8 cellular contexts compared by ENCODE assay signal in the genomic region with DNA sequence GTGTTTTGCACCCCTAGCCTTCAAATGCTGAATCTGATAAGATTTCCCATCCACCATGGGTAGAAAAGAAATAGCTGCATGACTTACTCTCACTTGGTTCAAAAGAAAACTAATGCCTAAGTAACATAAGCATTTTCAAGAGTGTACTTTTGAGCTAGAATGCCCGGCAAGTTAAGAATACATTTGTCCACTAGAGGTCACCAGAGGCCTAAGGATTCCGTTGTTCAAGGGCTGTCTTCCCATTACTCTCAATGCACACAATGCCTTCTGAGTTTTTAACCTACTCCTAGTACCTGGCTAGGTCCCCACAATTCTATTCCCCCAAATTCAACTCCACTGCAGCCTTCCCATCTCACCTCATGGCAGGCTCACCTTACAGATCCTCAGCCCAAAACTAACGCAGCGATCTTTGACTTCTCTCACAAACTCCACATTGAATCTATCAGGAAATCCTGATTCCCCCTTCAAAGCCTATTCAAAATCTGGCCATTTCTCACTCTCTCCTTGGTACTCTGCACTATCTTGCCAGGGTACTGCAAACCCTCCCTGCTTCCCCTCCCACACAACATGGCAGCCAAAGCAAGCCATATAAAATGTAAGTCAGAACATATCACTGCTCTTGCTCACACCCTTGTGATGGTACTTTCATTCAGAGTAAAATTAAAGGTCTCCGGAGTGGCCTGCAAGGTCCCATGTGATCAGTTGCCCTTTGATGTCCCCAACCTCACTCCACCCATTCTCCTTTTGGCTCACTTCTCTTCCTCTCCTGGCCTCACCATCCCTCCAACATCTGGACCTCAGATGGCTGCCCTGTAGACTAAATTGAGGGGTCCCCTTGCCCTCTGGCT. TPM values are rescaled to one million over a fixed set of nuclear protein-coding genes. Genes with fewer than 3 reads are reported as not detected.
A peak's percentile ranks its signal among the peaks of the same experiment; 100 is the strongest.
DNase-seq lines count a peak whose midpoint lies in the region; ATAC-seq, FAIRE-seq and TF ChIP-seq lines count a peak whose summit lies in the region.

No MANE protein-coding gene starts in this region.

- 58% methylated on average over 5 of the region's 5 CpGs for WGBS in mammary epithelial cell (ENCODE audit: low coverage, missing lambda C conversion rate)

- H3K9me3 ChIP-seq in mammary epithelial cell (replicated peaks; ENCODE audit: insufficient read depth, low read length), result no peaks in the 10 kb centered on the region
- H3K9me3 ChIP-seq in kidney (ENCODE audit: control insufficient read depth in 1 of 2, low read length in 2 of 2), result no peaks in the 10 kb centered on the region

- no peaks in the 10 kb centered on the region for H4K20me1 ChIP-seq in mammary epithelial cell (ENCODE audit: insufficient read depth, low read length)

- no peak overlapping the region for H3K4me3 ChIP-seq in AG10803 (ENCODE audit: low read length)
- no peak overlapping the region for H3K4me3 ChIP-seq in mammary epithelial cell (replicated peaks in 1 of 3; ENCODE audit: insufficient read depth in 1 of 3, low read depth in 2 of 3, low read length in 3 of 3)
- H3K4me3 ChIP-seq in kidney (ENCODE audit: low read length in 2 of 2), result no peak overlapping the region

- CTCF ChIA-PET in mammary epithelial cell (lab: Charles Lee; ENCODE audit: low non-redundant PET), result interaction anchor here (0.5 to 0.7 kb wide), 3 partner anchors 201 to 1661 kb away, joined by 3 to 4 read pairs (median 3); no protein-coding TSS in a partner anchor

- no peaks in the 10 kb centered on the region for H3K79me2 ChIP-seq in mammary epithelial cell (ENCODE audit: insufficient read depth, low read length)

- BruUV-seq in mammary epithelial cell (replicated peaks; lab: Mats Ljungman, UMichigan), result no TSS peak

- peak; percentile 89 for ATAC-seq in GM18861 (IDR thresholded peaks at IDR 0.05; ENCODE audit: unreplicated experiment)
- peak; percentile 88 for ATAC-seq in HG03025 (IDR thresholded peaks at IDR 0.05; ENCODE audit: low FRiP score, unreplicated experiment)

- no peak overlapping the region for H3K27ac ChIP-seq in mammary epithelial cell (ENCODE audit: insufficient read depth, low read depth, low read length)
- H3K27ac ChIP-seq in kidney (ENCODE audit: low read depth in 2 of 2, low read length in 2 of 2), result no peak overlapping the region

- TF ChIP-seq CTCF in AG10803 (conservative IDR thresholded peaks at IDR 0.05; ENCODE audit: low read length) (peak; percentile 88), mammary epithelial cell (conservative IDR thresholded peaks at IDR 0.05 in 1 of 2, IDR thresholded peaks at IDR 0.05 in 1 of 2; ENCODE audit: extremely low read depth in 1 of 2, insufficient read depth in 1 of 2, low read depth in 1 of 2, low read length in 2 of 2) (peak; percentile 74 to 78), kidney (IDR thresholded peaks at IDR 0.05; ENCODE audit: borderline replicate concordance, extremely low read depth, insufficient read depth) (peak; percentile 54)

- no peak overlapping the region for H2AFZ ChIP-seq in mammary epithelial cell (ENCODE audit: low read depth, low read length)

- no peaks in the 10 kb centered on the region for H3K4me1 ChIP-seq in mammary epithelial cell (ENCODE audit: insufficient read depth, low read length)
- H3K4me1 ChIP-seq in kidney (ENCODE audit: control insufficient read depth in 1 of 2, insufficient read depth in 1 of 2, low read depth in 1 of 2, low read length in 2 of 2), result no peaks in the 10 kb centered on the region

- no peak overlapping the region for H3K4me2 ChIP-seq in mammary epithelial cell (ENCODE audit: insufficient read depth, low read depth, low read length)

- intact Hi-C loops in mammary epithelial cell (cut with micrococcal nuclease), result loop anchor here (1.0 to 10.0 kb wide), 7 partner anchors 48 to 1032 kb away; a partner anchor contains a TSS
- intact Hi-C loops in kidney (cut with DNase I), result no loop called here

- H3K9ac ChIP-seq in mammary epithelial cell (ENCODE audit: insufficient read depth, low read length) (no peak overlapping the region), kidney (ENCODE audit: low read length in 2 of 2) (no peak overlapping the region)

- in situ Hi-C loops in mammary epithelial cell (cut with MboI; ENCODE audit: low sequenced_read_pairs in 2 of 2), result loop anchor here (10.0 to 25.0 kb wide), 3 partner anchors 198 to 1030 kb away; no protein-coding TSS in a partner anchor

- dilution Hi-C loops in mammary epithelial cell (cut with HindIII; ENCODE audit: low sequenced_read_pairs), result no loop called here

- peak; percentile 69 for DNase-seq in AG10803 (ENCODE audit: low read depth)
- DNase-seq in NCI-H1930 (lab: John Stamatoyannopoulos, UW), result peak; percentile 26 to 79
- peak in 4 of 5 donors; percentile 28 to 68 (median 51) for DNase-seq in T-helper 1 cell
- peak; percentile 47 for DNase-seq in mammary epithelial cell
- DNase-seq in kidney, result no peak
- DNase-seq in stimulated activated CD4-positive, alpha-beta T cell treated with anti-CD3 and anti-CD28 coated beads, Interleukin-4, amount 100 ng/mL, for 48 hours (ENCODE audit: low read depth in 2 of 2), result peak; percentile 13 to 35

- H3K27me3 ChIP-seq in mammary epithelial cell (ENCODE audit: insufficient read depth, low read length), result no peaks in the 10 kb centered on the region

- peak; percentile 35 for FAIRE-seq in kidney (lab: Jason Lieb, UNC)

- H3K36me3 ChIP-seq in mammary epithelial cell (ENCODE audit: insufficient read depth, low read length) (peaks cover 19% of the 10 kb centered on the region), kidney (ENCODE audit: control insufficient read depth in 1 of 2, insufficient read depth in 2 of 2, low read length in 2 of 2) (peaks cover 2 to 3% of the 10 kb centered on the region in 2 donors)

RNA-seq across cellular contexts. Expression of a gene that starts 13.4 kb away (rescaled TPM):
- total RNA-seq in mammary epithelial cell (10 to 100 TPM; 18.2 to 36.4 TPM), kidney (20.5 TPM)
- polyA plus RNA-seq in mammary epithelial cell (24.3 TPM), kidney (ENCODE audit: insufficient read depth, low read depth, low replicate concordance) (42.7 TPM)
- polyA minus RNA-seq in mammary epithelial cell, result 14.9 TPM

RNA-seq across cellular contexts. Expression of a gene that starts 47.3 kb away (rescaled TPM):
- 10 to 100 TPM; 16.7 to 31.5 TPM for total RNA-seq in mammary epithelial cell
- 11.2 TPM for polyA plus RNA-seq in mammary epithelial cell
- polyA minus RNA-seq in mammary epithelial cell, result 16.4 TPM
- 28.9 TPM for total RNA-seq in kidney
- polyA plus RNA-seq in kidney (ENCODE audit: insufficient read depth, low read depth, low replicate concordance), result 6.5 TPM
